Comparison of ENCODE assay signal across 14 cellular contexts in the genomic region with DNA sequence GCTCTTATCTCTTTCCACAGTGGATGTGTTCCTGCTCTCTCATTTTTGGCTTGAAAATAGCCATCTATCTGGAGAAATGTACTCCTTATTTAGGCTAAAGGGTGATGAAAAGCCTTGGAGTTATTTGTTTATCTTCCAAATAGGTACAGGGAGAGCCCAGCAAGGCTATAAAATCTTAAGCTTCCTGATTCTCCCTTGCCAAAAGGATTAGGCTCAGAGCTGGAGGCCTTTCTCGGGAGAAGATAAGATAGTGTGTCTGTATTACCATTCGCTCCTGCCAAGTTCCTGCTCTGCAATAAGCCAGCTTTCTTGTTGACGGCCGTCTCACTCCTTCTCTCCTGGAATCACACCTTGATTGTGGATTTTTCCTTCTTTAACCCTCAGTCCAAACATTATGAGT.
DNase-seq lines count a peak whose midpoint lies in the region; FAIRE-seq and TF ChIP-seq lines count a peak whose summit lies in the region.
"Had no signal": no experiment of that assay in that cellular context is flagged by ENCODE, and none has a peak within 500 bp of the region (broad histone marks: within the 10 kb centered on the region; RNA-seq: fewer than 3 reads in every experiment).

No MANE protein-coding gene starts in this region.

- DNase-seq in HEK293T (ENCODE audit: extremely low spot score): peak; percentile 11
- DNase-seq in coronary artery (ENCODE audit: low spot score): no peak
- no peak for DNase-seq in keratinocyte (ENCODE audit: low read depth, low spot score)
- no peak for DNase-seq in sigmoid colon
- DNase-seq in H54 (ENCODE audit: insufficient read length, low spot score): no peak
- no peak for DNase-seq in NCI-H2081 (lab: John Stamatoyannopoulos, UW)
- DNase-seq in NCI-H2107 treated with DMSO at 0.1 percent for 48 hours (lab: John Stamatoyannopoulos, UW; ENCODE audit: unreplicated experiment): no peak
- no peak for DNase-seq in amygdala (lab: John Stamatoyannopoulos, UW)
- DNase-seq: activated CD4-positive, CD25-positive, alpha-beta regulatory T cell; activated gamma-delta T cell; NCI-H774; T-cell had no signal

- H3K4me1 ChIP-seq in keratinocyte (ENCODE audit: control insufficient read depth, extremely low read depth, insufficient read depth, low read length) (no peaks in the 10 kb centered on the region), sigmoid colon (peaks cover 0 to 30% (median 20%) of the 10 kb centered on the region in 4 donors)

- H3K9me3 ChIP-seq in keratinocyte (ENCODE audit: control insufficient read depth, low read depth, low read length) (no peaks in the 10 kb centered on the region), sigmoid colon (peaks cover 0 to 4% (median 0%) of the 10 kb centered on the region in 4 donors)

- no peak for TF ChIP-seq POLR2A in sigmoid colon (IDR thresholded peaks at IDR 0.05)
- TF ChIP-seq POLR2A in H54 (IDR thresholded peaks at IDR 0.05; ENCODE audit: low read depth, low read length): no peak

- H4K20me1 ChIP-seq in keratinocyte (ENCODE audit: control insufficient read depth, extremely low read depth, insufficient read depth, low read length): no peaks in the 10 kb centered on the region

- no peak overlapping the region for H3K4me2 ChIP-seq in keratinocyte (ENCODE audit: control insufficient read depth, extremely low read depth, insufficient read depth, low read depth, low read length)

- H3K27me3 ChIP-seq in keratinocyte (ENCODE audit: control insufficient read depth, extremely low read depth, insufficient read depth, low read length) (no peaks in the 10 kb centered on the region), sigmoid colon (no peaks in the 10 kb centered on the region)

- H2AFZ ChIP-seq in keratinocyte (ENCODE audit: control insufficient read depth, low read length): peak overlapping the region; percentile 56

- H3K9ac ChIP-seq in keratinocyte (ENCODE audit: control insufficient read depth, extremely low read depth, insufficient read depth, low read length): no peak overlapping the region

- dilution Hi-C loops in keratinocyte (cut with MboI; ENCODE audit: extremely low pct_ligation_motif_present, low sequenced_read_pairs): no loop called here

- 12 to 36% methylated on average over 4 of the region's 4 CpGs for WGBS in sigmoid colon, 2 donors

- no peak overlapping the region for H3K4me3 ChIP-seq in coronary artery
- H3K4me3 ChIP-seq in keratinocyte (ENCODE audit: control insufficient read depth in 2 of 3, extremely low read depth in 1 of 3, insufficient read depth in 2 of 3, low read depth in 1 of 3, low read length in 3 of 3): no peak overlapping the region
- H3K4me3 ChIP-seq in sigmoid colon: no peak overlapping the region

- intact Hi-C loops in sigmoid colon (cut with DNase I): no loop called here

- POLR2A ChIA-PET in HEK293T (lab: Yijun Ruan, JAX): no interaction called here

- TF ChIP-seq EP300 in sigmoid colon (IDR thresholded peaks at IDR 0.05): no peak

- TF ChIP-seq CTCF in coronary artery (IDR thresholded peaks at IDR 0.05) (no peak), keratinocyte (optimal IDR thresholded peaks at IDR 0.05 in 1 of 3, IDR thresholded peaks at IDR 0.05 in 1 of 3, conservative IDR thresholded peaks at IDR 0.05 in 1 of 3; ENCODE audit: extremely low read depth in 1 of 3, insufficient read depth in 2 of 3, low read length in 3 of 3) (no peak), sigmoid colon (IDR thresholded peaks at IDR 0.05) (no peak)

- no peaks in the 10 kb centered on the region for H3K36me3 ChIP-seq in keratinocyte (ENCODE audit: control insufficient read depth in 2 of 2, extremely low read depth in 1 of 2, insufficient read depth in 2 of 2, low read length in 2 of 2)
- no peaks in the 10 kb centered on the region for H3K36me3 ChIP-seq in sigmoid colon

- H3K27ac ChIP-seq in coronary artery: peak overlapping the region; percentile 39 to 63
- no peak overlapping the region for H3K27ac ChIP-seq in keratinocyte (ENCODE audit: control insufficient read depth, insufficient read depth, low read length)
- peak overlapping the region in 3 of 4 donors; percentile 52 to 73 (median 68) for H3K27ac ChIP-seq in sigmoid colon

- FAIRE-seq in keratinocyte (lab: Jason Lieb, UNC) (no peak), H54 (lab: Jason Lieb, UNC) (no peak)
- FAIRE-seq: RCC 7860, urothelium cell line had no signal

- H3K79me2 ChIP-seq in keratinocyte (ENCODE audit: control insufficient read depth, insufficient read depth, low read length): no peaks in the 10 kb centered on the region

- no peaks in the 10 kb centered on the region for H3K9me1 ChIP-seq in keratinocyte (ENCODE audit: control insufficient read depth, extremely low read depth, insufficient read depth, low read length)

- CTCF ChIA-PET in HEK293T (lab: Yijun Ruan, JAX): interaction anchor here (0.9 kb wide), 1 partner anchor 20 kb away, joined by 3 read pairs; no protein-coding TSS in a partner anchor

TF ChIP-seq in HEK293T, 16 proteins besides CTCF, POLR2A, EP300 and RAD21:
- TF ChIP-seq BHLHE40 (IDR thresholded peaks at IDR 0.05; ENCODE audit: borderline replicate concordance) (no peak), NFRKB (IDR thresholded peaks at IDR 0.05) (no peak), LEF1 (IDR thresholded peaks at IDR 0.05; ENCODE audit: borderline replicate concordance) (no peak), ARNT (IDR thresholded peaks at IDR 0.05) (no peak), SUZ12 (IDR thresholded peaks at IDR 0.05) (no peak), ZNF384 (IDR thresholded peaks at IDR 0.05) (no peak), FOXK2 (IDR thresholded peaks at IDR 0.05) (no peak), HDGF (IDR thresholded peaks at IDR 0.05; ENCODE audit: borderline replicate concordance) (no peak), TARDBP (IDR thresholded peaks at IDR 0.05) (no peak), ELF4 (IDR thresholded peaks at IDR 0.05) (no peak), L3MBTL2 (conservative IDR thresholded peaks at IDR 0.05) (no peak), SP1 (IDR thresholded peaks at IDR 0.05) (no peak)
